8 cellular contexts compared by ENCODE assay signal in genomic region chr19:35643255-35644205, GRCh38. TPM values are rescaled to one million over a fixed set of nuclear protein-coding genes. Genes with fewer than 3 reads are reported as not detected.
A peak's percentile ranks its signal among the peaks of the same experiment; 100 is the strongest.
DNase-seq lines count a peak whose midpoint lies in the region; ATAC-seq, FAIRE-seq and TF ChIP-seq lines count a peak whose summit lies in the region.

No MANE protein-coding gene starts in this region.

- H3K9ac ChIP-seq in MM.1S (ENCODE audit: low read length) (peak overlapping the region; percentile 91), SK-N-SH (peak overlapping the region; percentile 68)

- H3K4me3 ChIP-seq in MM.1S (ENCODE audit: low read length) (peak overlapping the region; percentile 81), SK-N-SH (ENCODE audit: low read depth in 2 of 2, low read length in 1 of 2) (peak overlapping the region; percentile 64 to 76), pancreas (peak overlapping the region; percentile 42 to 59 (median 50)), transverse colon (peak overlapping the region; percentile 48 to 70 (median 58))

- in situ Hi-C loops in transverse colon (cut with MboI; ENCODE audit: low pct_ligation_motif_present in 1 of 4, low pct_unique_long_range_greater_than_20kb in 1 of 4, low sequenced_read_pairs in 3 of 4): no loop called here

- H4K20me1 ChIP-seq in MM.1S (ENCODE audit: insufficient read depth, low read length): no peaks in the 10 kb centered on the region
- H4K20me1 ChIP-seq in SK-N-SH (ENCODE audit: insufficient read depth): no peaks in the 10 kb centered on the region

- H3K79me2 ChIP-seq in MM.1S (ENCODE audit: low read length) (peaks cover 5% of the 10 kb centered on the region), SK-N-SH (ENCODE audit: insufficient read depth) (peaks cover 4% of the 10 kb centered on the region)

- H3K9me3 ChIP-seq in MM.1S (replicated peaks; ENCODE audit: insufficient read depth, low read length) (no peaks in the 10 kb centered on the region), SK-N-SH (no peaks in the 10 kb centered on the region), pancreas (no peaks in the 10 kb centered on the region), transverse colon (no peaks in the 10 kb centered on the region)

- H3K4me1 ChIP-seq in MM.1S (ENCODE audit: low read length) (peaks cover 5% of the 10 kb centered on the region; the same call in 1 of the 2 replicates), SK-N-SH (ENCODE audit: control insufficient read depth in 1 of 2, insufficient read depth in 2 of 2, low read depth in 1 of 2, low read length in 1 of 2) (peaks cover 4 to 19% of the 10 kb centered on the region in 2 experiments; a peak in 1 of 4 replicates), pancreas (peaks cover 0 to 3% (median 0%) of the 10 kb centered on the region in 3 donors), transverse colon (peaks cover 8 to 33% (median 24%) of the 10 kb centered on the region in 4 donors)

- intact Hi-C loops in head of caudate nucleus (cut with DNase I): no loop called here
- intact Hi-C loops in pancreas (cut with DNase I): no loop called here
- intact Hi-C loops in transverse colon (cut with DNase I; ENCODE audit: low total_unique reads): no loop called here

- H3K27ac ChIP-seq in MM.1S (ENCODE audit: low read length): peak overlapping the region; percentile 83
- peak overlapping the region; percentile 58 to 83 for H3K27ac ChIP-seq in SK-N-SH (ENCODE audit: low read depth in 2 of 2, low read length in 1 of 2)
- H3K27ac ChIP-seq in pancreas: peak overlapping the region; percentile 81 to 88 (median 86)
- peak overlapping the region; percentile 92 to 95 (median 94) for H3K27ac ChIP-seq in transverse colon

- CTCF ChIA-PET in SK-N-SH (lab: Yijun Ruan, JAX): interaction anchor here (0.6 to 2.6 kb wide), 3 partner anchors 13 to 88 kb away, joined by 3 to 10 read pairs (median 4); no protein-coding TSS in a partner anchor

- H3K36me3 Mint-ChIP-seq in activated naive CD4-positive, alpha-beta T cell treated with anti-CD3 and anti-CD28 coated beads, Interleukin-2, amount 50 U/mL, for 24 hours: no peaks in the 10 kb centered on the region

- H3K27me3 ChIP-seq in MM.1S (replicated peaks; ENCODE audit: insufficient read depth, low read length) (no peaks in the 10 kb centered on the region), SK-N-SH (ENCODE audit: insufficient read depth) (no peaks in the 10 kb centered on the region), pancreas (no peaks in the 10 kb centered on the region), transverse colon (no peaks in the 10 kb centered on the region)

- POLR2A ChIA-PET in SK-N-SH (lab: Yijun Ruan, JAX): interaction anchor here (0.6 to 1.6 kb wide), 3 partner anchors 31 to 130 kb away, joined by 3 read pairs; partner anchors contain the start of gene HAUS5

- H3K27ac Mint-ChIP-seq in activated naive CD4-positive, alpha-beta T cell treated with anti-CD3 and anti-CD28 coated beads, Interleukin-2, amount 50 U/mL, for 24 hours: no peak overlapping the region

- H3K36me3 ChIP-seq in MM.1S (replicated peaks; ENCODE audit: insufficient read depth, low read length) (no peaks in the 10 kb centered on the region), SK-N-SH (replicated peaks in 1 of 2; ENCODE audit: control insufficient read depth in 1 of 2, insufficient read depth in 2 of 2, low read length in 1 of 2) (no peaks in the 10 kb centered on the region), pancreas (no peaks in the 10 kb centered on the region), transverse colon (no peaks in the 10 kb centered on the region)

- DNase-seq in D721Med (ENCODE audit: insufficient read length, low spot score): peak; percentile 93
- DNase-seq in MM.1S: peak; percentile 87
- peak; percentile 96 for DNase-seq in SK-N-SH
- DNase-seq in head of caudate nucleus: peak in 40 of 42 donors; percentile 38 to 80 (median 57)
- peak; percentile 84 to 96 (median 90) for DNase-seq in pancreas
- DNase-seq in transverse colon: peak; percentile 91

- TF ChIP-seq RAD21 in SK-N-SH (IDR thresholded peaks at IDR 0.05; ENCODE audit: low read length): no peak

- peak overlapping the region; percentile 69 for H3K4me3 Mint-ChIP-seq in activated naive CD4-positive, alpha-beta T cell treated with anti-CD3 and anti-CD28 coated beads, Interleukin-2, amount 50 U/mL, for 24 hours

- no peak for TF ChIP-seq CTCF in D721Med (IDR thresholded peaks at IDR 0.05; ENCODE audit: insufficient read depth, missing control alignments)
- TF ChIP-seq CTCF in MM.1S (IDR thresholded peaks at IDR 0.05; ENCODE audit: low read length): no peak
- TF ChIP-seq CTCF in SK-N-SH (IDR thresholded peaks at IDR 0.05): no peak
- no peak for TF ChIP-seq CTCF in pancreas (IDR thresholded peaks at IDR 0.05)
- TF ChIP-seq CTCF in transverse colon (IDR thresholded peaks at IDR 0.05): no peak

- peak; percentile 31 for ATAC-seq in GM21717 (IDR thresholded peaks at IDR 0.05; ENCODE audit: unreplicated experiment)
- peak; percentile 70 to 81 (median 74) for ATAC-seq in pancreas

- H3K27me3 Mint-ChIP-seq in activated naive CD4-positive, alpha-beta T cell treated with anti-CD3 and anti-CD28 coated beads, Interleukin-2, amount 50 U/mL, for 24 hours: no peaks in the 10 kb centered on the region

- peaks cover 36% of the 10 kb centered on the region for H3K4me1 Mint-ChIP-seq in activated naive CD4-positive, alpha-beta T cell treated with anti-CD3 and anti-CD28 coated beads, Interleukin-2, amount 50 U/mL, for 24 hours

- TF ChIP-seq POLR2A in transverse colon (IDR thresholded peaks at IDR 0.05): peak; percentile 71

- H2AFZ ChIP-seq in MM.1S (ENCODE audit: low read length): peak overlapping the region; percentile 93
- H2AFZ ChIP-seq in SK-N-SH (ENCODE audit: low read depth): peak overlapping the region; percentile 98

- FAIRE-seq in D721Med (lab: Jason Lieb, UNC): no peak
- FAIRE-seq in pancreas (lab: Jason Lieb, UNC): no peak

- peaks cover 18% of the 10 kb centered on the region for H3F3A ChIP-seq in MM.1S (ENCODE audit: insufficient read depth, low read length)
- H3F3A ChIP-seq in SK-N-SH (replicated peaks; ENCODE audit: insufficient read depth): peaks cover 26% of the 10 kb centered on the region

- no peaks in the 10 kb centered on the region for H3K9me2 ChIP-seq in MM.1S (replicated peaks; ENCODE audit: insufficient read depth, low read length)
- no peaks in the 10 kb centered on the region for H3K9me2 ChIP-seq in SK-N-SH

- under 1% methylated on average over 32 of the region's 69 CpGs for WGBS in SK-N-SH (ENCODE audit: low lambda C conversion rate)
- 0% methylated on average over 67 to 69 of the region's 69 CpGs for WGBS in pancreas, 2 donors
- WGBS in transverse colon (ENCODE audit: low coverage in 1 of 2), 2 donors: 0% methylated on average over 2 to 56 of the region's 69 CpGs

- H3K9me3 Mint-ChIP-seq in activated naive CD4-positive, alpha-beta T cell treated with anti-CD3 and anti-CD28 coated beads, Interleukin-2, amount 50 U/mL, for 24 hours: no peaks in the 10 kb centered on the region

- peak overlapping the region; percentile 96 for H3K4me2 ChIP-seq in MM.1S (ENCODE audit: low read depth, low read length)
- H3K4me2 ChIP-seq in SK-N-SH: peak overlapping the region; percentile 85

- TF ChIP-seq EP300 in SK-N-SH (IDR thresholded peaks at IDR 0.05; ENCODE audit: borderline replicate concordance in 1 of 2, low read depth in 1 of 2, low read length in 1 of 2) (no peak), transverse colon (IDR thresholded peaks at IDR 0.05; ENCODE audit: low read depth) (no peak)

TF ChIP-seq in SK-N-SH, 30 proteins besides CTCF, POLR2A, EP300 and RAD21 (continues in another document):
- TF ChIP-seq FOXM1 (IDR thresholded peaks at IDR 0.05; ENCODE audit: low read depth) (no peak), FOSL2 (IDR thresholded peaks at IDR 0.05; ENCODE audit: borderline replicate concordance, low read depth) (no peak), NFIC (IDR thresholded peaks at IDR 0.05; ENCODE audit: borderline replicate concordance) (peak; percentile 9; the same call in 1 of the 2 replicates), PBX3 (IDR thresholded peaks at IDR 0.05) (peak; percentile 91)

RNA-seq across cellular contexts. Expression of gene ETV2, which starts 2.0 kb away (rescaled TPM):
- polyA plus RNA-seq in SK-N-SH (2012; rRNA removed) (0.84 and 1.6 TPM in 2 replicates), pancreas (1 to 10 TPM; 1.5 to 4.1 TPM)
- polyA plus RNA-seq in SK-N-SH (2012; cell fraction: cytosol; rRNA removed): 0.66 and 0.85 TPM in 2 replicates
- 0.33 and 1.3 TPM in 2 replicates for polyA plus RNA-seq in SK-N-SH (2012; cell fraction: nucleus; rRNA removed)
- total RNA-seq in pancreas (1 to 10 TPM in 3 of 6 donors, under 1 TPM in 3; 0.32 to 1.5 (median 0.99) TPM), transverse colon (10 to 100 TPM in 1 of 4 donors, 1 to 10 TPM in 2, not detected in 1; 1.1 to 35.2 (median 3.5) TPM)

RNA-seq across cellular contexts. Expression of gene COX6B1, which starts 4.6 kb away (rescaled TPM):
- polyA plus RNA-seq in SK-N-SH (2012; rRNA removed) (826 and 889 TPM in 2 replicates), pancreas (100 to 1,000 TPM; 328 to 491 TPM)
- 645 and 766 TPM in 2 replicates for polyA plus RNA-seq in SK-N-SH (2012; cell fraction: cytosol; rRNA removed)
- polyA plus RNA-seq in SK-N-SH (2012; cell fraction: nucleus; rRNA removed): 256 and 333 TPM in 2 replicates
- total RNA-seq in pancreas (100 to 1,000 TPM; 119 to 164 (median 147) TPM), transverse colon (1,000 to 10,000 TPM in 1 of 4 donors, 100 to 1,000 TPM in 3; 368 to 1,320 (median 628) TPM)

RNA-seq across cellular contexts. Expression of gene RBM42, which starts 14.7 kb away (rescaled TPM):
- polyA plus RNA-seq in SK-N-SH (2012; rRNA removed): 48.5 and 69.9 TPM in 2 replicates
- 33.7 and 42.1 TPM in 2 replicates for polyA plus RNA-seq in SK-N-SH (2012; cell fraction: cytosol; rRNA removed)
- 47.0 and 77.4 TPM in 2 replicates for polyA plus RNA-seq in SK-N-SH (2012; cell fraction: nucleus; rRNA removed)
- total RNA-seq in pancreas: 10 to 100 TPM; 18.2 to 34.0 (median 28.3) TPM
- polyA plus RNA-seq in pancreas: 10 to 100 TPM; 38.1 to 38.6 TPM
- total RNA-seq in transverse colon: 100 to 1,000 TPM in 1 of 4 donors, 10 to 100 TPM in 3; 53.1 to 107 (median 62.5) TPM

RNA-seq across cellular contexts. Expression of gene UPK1A, which starts 22.8 kb away (rescaled TPM):
- polyA plus RNA-seq in SK-N-SH (2012; rRNA removed) (0.11 and 0.16 TPM in 2 replicates), pancreas (under 1 TPM in 1 of 2 donors, not detected in 1; 0.16 TPM)
- 0.06 and 0.14 TPM in 2 replicates for polyA plus RNA-seq in SK-N-SH (2012; cell fraction: cytosol; rRNA removed)
- polyA plus RNA-seq in SK-N-SH (2012; cell fraction: nucleus; rRNA removed): 0.21 TPM in 1 of 2 replicates, not detected in the other
- total RNA-seq in pancreas (not detected), transverse colon (not detected)

RNA-seq across cellular contexts. Expression of gene HAUS5, which starts 31.0 kb away (rescaled TPM):
- 5.1 and 7.1 TPM in 2 replicates for polyA plus RNA-seq in SK-N-SH (2012; rRNA removed)
- 1.8 and 3.0 TPM in 2 replicates for polyA plus RNA-seq in SK-N-SH (2012; cell fraction: cytosol; rRNA removed)
- 34.5 and 45.2 TPM in 2 replicates for polyA plus RNA-seq in SK-N-SH (2012; cell fraction: nucleus; rRNA removed)
- total RNA-seq in pancreas: 10 to 100 TPM in 1 of 6 donors, 1 to 10 TPM in 5; 5.6 to 10.6 (median 6.5) TPM
- polyA plus RNA-seq in pancreas: 10 to 100 TPM; 22.1 to 22.5 TPM
- 1 to 10 TPM; 3.7 to 6.6 (median 5.2) TPM for total RNA-seq in transverse colon

Comparison
In these comparisons a context has a peak if more than half of its experiments do, and no peak if none do; other contexts are left out.
1. Peak in every context shown above with its lines: DNase-seq, ATAC-seq, H3K4me3 ChIP-seq and H3K27ac ChIP-seq.